9 cellular contexts compared by ENCODE assay signal in genomic region chr3:16849795-16850194, GRCh38. TPM values are rescaled to one million over a fixed set of nuclear protein-coding genes. Genes with fewer than 3 reads are reported as not detected.
DNase-seq lines count a peak whose midpoint lies in the region; ATAC-seq and TF ChIP-seq lines count a peak whose summit lies in the region.
"Had no signal": no experiment of that assay in that cellular context is flagged by ENCODE, and none has a peak within 500 bp of the region (broad histone marks: within the 10 kb centered on the region; RNA-seq: fewer than 3 reads in every experiment).

No MANE protein-coding gene starts in this region.

- H3K4me2 ChIP-seq in MM.1S (ENCODE audit: low read depth, low read length) = peak overlapping the region; percentile 33; the same call in 1 of the 2 replicates
- H3K4me2 ChIP-seq in neural cell (ENCODE audit: low read length) = peak overlapping the region; percentile 64

- H4K20me1 ChIP-seq in MM.1S (ENCODE audit: insufficient read depth, low read length) (no peaks in the 10 kb centered on the region), neural cell (ENCODE audit: insufficient read depth) (no peaks in the 10 kb centered on the region)

- no peaks in the 10 kb centered on the region for H3K79me2 ChIP-seq in MM.1S (ENCODE audit: low read length)
- no peaks in the 10 kb centered on the region for H3K79me2 ChIP-seq in neural cell (replicated peaks; ENCODE audit: insufficient read depth, low read length)

- H2AFZ ChIP-seq in MM.1S (ENCODE audit: low read length) (no peak overlapping the region), neural cell (ENCODE audit: low read depth, low read length) (peak overlapping the region; percentile 10)

- H3K4me3 ChIP-seq in MM.1S (ENCODE audit: low read length) (no peak overlapping the region), dorsolateral prefrontal cortex (peak overlapping the region in 31 of 59 donors; percentile 13 to 61 (median 46)), neural cell (ENCODE audit: low read length) (peak overlapping the region; percentile 54), HAP-1 (no peak overlapping the region)
- H3K4me3 ChIP-seq: body of pancreas had no signal

- intact Hi-C loops in dorsolateral prefrontal cortex (cut with DNase I) = no loop called here

- DNase-seq in ELR (ENCODE audit: low read depth) = peak; percentile 69
- DNase-seq in MM.1S = no peak
- no peak for DNase-seq in dorsolateral prefrontal cortex
- DNase-seq in NCI-H2029 (lab: John Stamatoyannopoulos, UW) = no peak
- DNase-seq in HAP-1 (ENCODE audit: low spot score in 2 of 2) = no peak
- no peak for DNase-seq in NCI-H146 treated with DMSO at 0.1 percent for 48 hours (lab: John Stamatoyannopoulos, UW; ENCODE audit: unreplicated experiment)

- TF ChIP-seq CTCF in MM.1S (IDR thresholded peaks at IDR 0.05; ENCODE audit: low read length) = no peak
- no peak for TF ChIP-seq CTCF in dorsolateral prefrontal cortex (IDR thresholded peaks at IDR 0.05 in 54 of 56, conservative IDR thresholded peaks at IDR 0.05 in 2 of 56; ENCODE audit: low read depth in 1 of 56, partially characterized antibody in 56 of 56)
- no peak for TF ChIP-seq CTCF in neural cell (IDR thresholded peaks at IDR 0.05; ENCODE audit: poor library complexity, severe bottlenecking)

- no peak for TF ChIP-seq RAD21 in neural cell (conservative IDR thresholded peaks at IDR 0.05)

- H3K27me3 ChIP-seq in MM.1S (replicated peaks; ENCODE audit: insufficient read depth, low read length) = no peaks in the 10 kb centered on the region
- H3K27me3 ChIP-seq in dorsolateral prefrontal cortex = no peaks in the 10 kb centered on the region
- H3K27me3 ChIP-seq in neural cell (ENCODE audit: insufficient read depth, low read depth, low read length) = no peaks in the 10 kb centered on the region
- H3K27me3 ChIP-seq in HAP-1 (ENCODE audit: low read depth) = no peaks in the 10 kb centered on the region
- H3K27me3 ChIP-seq: body of pancreas had no signal

- H3K36me3 ChIP-seq in MM.1S (replicated peaks; ENCODE audit: insufficient read depth, low read length) = no peaks in the 10 kb centered on the region
- H3K36me3 ChIP-seq in neural cell (ENCODE audit: insufficient read depth, low read length) = no peaks in the 10 kb centered on the region
- no peaks in the 10 kb centered on the region for H3K36me3 ChIP-seq in HAP-1 (replicated peaks)

- H3K4me1 ChIP-seq in MM.1S (ENCODE audit: low read length) (peaks cover 9% of the 10 kb centered on the region), HAP-1 (peaks cover 10% of the 10 kb centered on the region)

- no peak for TF ChIP-seq EP300 in neural cell (conservative IDR thresholded peaks at IDR 0.05; ENCODE audit: poor library complexity, severe bottlenecking)

- in situ Hi-C loops in HAP-1 (cut with MboI; ENCODE audit: low sequenced_read_pairs) = no loop called here

- no peaks in the 10 kb centered on the region for H3K9me2 ChIP-seq in MM.1S (replicated peaks; ENCODE audit: insufficient read depth, low read length)
- no peaks in the 10 kb centered on the region for H3K9me2 ChIP-seq in neural cell (ENCODE audit: insufficient read depth, low read length)

- ATAC-seq in HG02885 (IDR thresholded peaks at IDR 0.05; ENCODE audit: poor library complexity, unreplicated experiment) = no peak
- ATAC-seq: body of pancreas had no signal

- H3F3A ChIP-seq in MM.1S (ENCODE audit: insufficient read depth, low read length) (no peaks in the 10 kb centered on the region), neural cell (ENCODE audit: insufficient read depth, low read length, poor library complexity, severe bottlenecking) (no peaks in the 10 kb centered on the region)

- no peak overlapping the region; the same call in 1 of the 2 replicates for H3K9ac ChIP-seq in MM.1S (ENCODE audit: low read length)
- H3K9ac ChIP-seq in neural cell (ENCODE audit: low read length) = peak overlapping the region; percentile 33

- H3K9me3 ChIP-seq in MM.1S (replicated peaks; ENCODE audit: insufficient read depth, low read length) = no peaks in the 10 kb centered on the region
- H3K9me3 ChIP-seq in neural cell (ENCODE audit: low read length) = no peaks in the 10 kb centered on the region
- H3K9me3 ChIP-seq in HAP-1 = no peaks in the 10 kb centered on the region; the same call in 1 of the 2 replicates
- H3K9me3 ChIP-seq: body of pancreas had no signal

- peak overlapping the region; percentile 28; the same call in 1 of the 2 replicates for H3K27ac ChIP-seq in MM.1S (ENCODE audit: low read length)
- peak overlapping the region in 17 of 59 donors; percentile 5 to 61 (median 30) for H3K27ac ChIP-seq in dorsolateral prefrontal cortex
- H3K27ac ChIP-seq in neural cell (ENCODE audit: low read length) = peak overlapping the region; percentile 77

TF ChIP-seq in neural cell, 6 proteins besides CTCF, POLR2A, EP300 and RAD21:
- TF ChIP-seq MXI1 (conservative IDR thresholded peaks at IDR 0.05; ENCODE audit: poor library complexity, severe bottlenecking) (no peak), TAF1 (IDR thresholded peaks at IDR 0.05; ENCODE audit: low read depth) (no peak), EZH2 (IDR thresholded peaks at IDR 0.05; ENCODE audit: borderline replicate concordance, insufficient read depth, low read length, poor library complexity, severe bottlenecking) (no peak), SMC3 (conservative IDR thresholded peaks at IDR 0.05; ENCODE audit: poor library complexity) (no peak), POLR2AphosphoS5 (IDR thresholded peaks at IDR 0.05) (no peak), REST (IDR thresholded peaks at IDR 0.05; ENCODE audit: borderline replicate concordance) (no peak)
TF ChIP-seq in neural cell: peak in this region for 0.

RNA-seq across cellular contexts. Expression of gene PLCL2, which starts 35.0 kb away (rescaled TPM):
- total RNA-seq in dorsolateral prefrontal cortex = 10 to 100 TPM; 11.0 to 46.8 (median 32.0) TPM
- 69.8 and 70.7 TPM in 2 replicates for polyA plus RNA-seq in neural cell
- 310 and 316 TPM in 2 replicates for polyA minus RNA-seq in neural cell

Comparison
In these comparisons a context has a peak if more than half of its experiments do, and no peak if none do; other contexts are left out.
1. H3K4me3 ChIP-seq: peak in dorsolateral prefrontal cortex (31 of 59) and neural cell (single experiment); none in MM.1S (single experiment) and HAP-1 (single experiment).